Comparison of ENCODE assay signal across 8 cellular contexts in genomic region chr10:28676968-28677888, GRCh38. TPM values are rescaled to one million over a fixed set of nuclear protein-coding genes. Genes with fewer than 3 reads are reported as not detected.
DNase-seq lines count a peak whose midpoint lies in the region; FAIRE-seq and TF ChIP-seq lines count a peak whose summit lies in the region.

Gene BAMBI (plus strand): TSS chr10:28677521. CDS start chr10:28677898, 377 bp downstream.

- H3K4me1 ChIP-seq in GM23248 (ENCODE audit: insufficient read depth) (no peaks in the 10 kb centered on the region), neutrophil (ENCODE audit: control insufficient read depth in 1 of 2, insufficient read depth in 1 of 2, low read depth in 1 of 2, low read length in 1 of 2) (peaks cover 39 to 44% of the 10 kb centered on the region in 2 experiments)

- H3K9me3 ChIP-seq in GM23248 (ENCODE audit: low read depth) (no peaks in the 10 kb centered on the region), neutrophil (no peaks in the 10 kb centered on the region)

- in situ Hi-C loops in GM23248 (cut with MboI) = no loop called here

- peak; percentile 62 for TF ChIP-seq CTCF in neutrophil (IDR thresholded peaks at IDR 0.05)

- H3K79me2 ChIP-seq in GM23248 (ENCODE audit: insufficient read depth) = no peaks in the 10 kb centered on the region

- H4K20me1 ChIP-seq in GM23248 (ENCODE audit: insufficient read depth) = no peaks in the 10 kb centered on the region

- no peaks in the 10 kb centered on the region for H3K9me2 ChIP-seq in GM23248 (ENCODE audit: insufficient read depth)

- FAIRE-seq in frontal cortex (lab: Jason Lieb, UNC) = no peak

- H3K4me3 ChIP-seq in GM23248 (peak within 1 kb of the TSS; percentile 73), neutrophil (ENCODE audit: low read depth in 1 of 2, low read length in 1 of 2) (peak within 1 kb of the TSS; percentile 69 to 76)

- peak within 1 kb of the TSS; percentile 43 for H3K9ac ChIP-seq in GM23248

- peak; percentile 91 for DNase-seq in ELR (ENCODE audit: low read depth)
- peak; percentile 96 for DNase-seq in GM23248
- DNase-seq in Kasumi-1 (lab: John Stamatoyannopoulos, UW) = peak; percentile 91 to 94
- peak; percentile 46 for DNase-seq in SHP77 treated with DMSO at 0.1 percent for 48 hours (lab: John Stamatoyannopoulos, UW)
- peak; percentile 79 for DNase-seq in activated gamma-delta T cell treated with anti-CD3 and anti-CD28 coated beads, Interleukin-2, amount 50 U/mL, for 16 hours (ENCODE audit: low read depth)
- peak; percentile 91 to 93 for DNase-seq in frontal cortex (ENCODE audit: low spot score in 2 of 2)
- peak; percentile 84 for DNase-seq in stromal cell of bone marrow (ENCODE audit: low read depth)

- H3F3A ChIP-seq in GM23248 (ENCODE audit: insufficient read depth) = peaks cover 4% of the 10 kb centered on the region; the same call in 1 of the 2 replicates

- peak within 1 kb of the TSS; percentile 77 for H3K4me2 ChIP-seq in GM23248 (ENCODE audit: unreplicated experiment)

- H3K27me3 ChIP-seq in GM23248 (replicated peaks; ENCODE audit: insufficient read depth) (peaks cover 55% of the 10 kb centered on the region), neutrophil (peaks cover 76% of the 10 kb centered on the region)

- peak within 1 kb of the TSS; percentile 79 for H2AFZ ChIP-seq in GM23248

- no peaks in the 10 kb centered on the region for H3K36me3 ChIP-seq in GM23248 (ENCODE audit: low read depth)
- H3K36me3 ChIP-seq in neutrophil = peaks cover 5% of the 10 kb centered on the region

- no peak within 1 kb of the TSS for H3K27ac ChIP-seq in GM23248
- H3K27ac ChIP-seq in neutrophil = peak within 1 kb of the TSS; percentile 33

- WGBS in GM23248 (ENCODE audit: low coverage in 1 of 2, low lambda C conversion rate in 2 of 2, missing lambda C conversion rate in 2 of 2), 2 experiments = 1% methylated on average over 51 to 66 of the region's 120 CpGs

RNA-seq across cellular contexts. Expression of gene BAMBI, which starts in this region (rescaled TPM):
- total RNA-seq in GM23248 (2014; rRNA removed; shearing (Covaris generic)) = 0.76 and 1.8 TPM in 2 replicates
- polyA plus RNA-seq in GM23248 (2016; fragmentation: Nextera tagmentation; extraction: Ambion mirVana) = 0.85 and 0.95 TPM in 2 replicates
- total RNA-seq in frontal cortex = 4.5 TPM

Comparison
In these comparisons a context has a peak if more than half of its experiments do, and no peak if none do; other contexts are left out.
1. DNase-seq: peak in every context shown above with its lines; median percentile 96 in GM23248; 92 in Kasumi-1; 92 in frontal cortex; 91 in ELR; 84 in stromal cell of bone marrow; 79 in activated gamma-delta T cell treated with anti-CD3 and anti-CD28 coated beads, Interleukin-2, amount 50 U/mL, for 16 hours; 46 in SHP77 treated with DMSO at 0.1 percent for 48 hours.